ENCODE assay signal across 12 cellular contexts in the genomic region with DNA sequence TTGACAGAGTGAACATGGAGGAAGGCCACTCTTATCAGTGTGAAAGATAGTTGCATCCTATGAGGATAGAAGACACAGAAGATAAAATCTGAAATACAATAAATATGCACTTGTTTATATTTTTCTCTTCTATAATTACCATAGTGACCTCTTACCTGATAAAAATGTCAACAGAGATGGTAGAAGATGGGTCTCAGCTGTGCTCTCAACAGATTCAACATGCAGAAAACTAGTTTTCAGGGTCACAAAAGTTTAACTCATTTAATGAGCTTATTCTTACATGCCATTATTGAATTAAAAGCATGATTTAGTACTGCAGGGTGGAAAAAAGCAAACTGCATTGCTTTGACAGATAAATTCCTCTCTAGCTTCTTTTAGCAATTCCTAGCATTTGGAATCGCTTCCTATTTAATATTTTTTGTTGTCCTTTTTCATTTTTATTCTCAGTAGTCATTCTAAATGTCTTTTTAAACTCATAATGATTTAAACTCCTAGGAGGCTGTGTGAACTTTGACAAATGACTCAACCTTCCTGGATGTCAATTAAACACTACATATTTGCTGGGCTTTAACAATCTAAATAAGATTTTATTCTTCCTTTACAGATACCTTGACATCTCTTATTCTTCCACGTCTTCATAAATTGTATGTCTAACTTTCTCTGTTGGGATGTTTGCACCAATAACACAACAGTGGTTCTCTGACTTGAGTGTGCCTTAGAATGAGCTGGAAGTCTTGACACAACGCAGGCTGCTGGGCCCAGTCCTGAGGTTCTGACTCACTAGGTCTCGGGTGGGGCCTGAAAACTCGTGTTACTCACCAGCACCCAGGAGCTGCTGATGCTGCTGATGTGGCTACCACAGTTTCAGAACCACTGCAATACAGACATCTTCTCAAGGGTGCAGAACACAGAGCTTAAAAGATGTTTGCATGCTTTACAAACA.
DNase-seq lines count a peak whose midpoint lies in the region; ATAC-seq and TF ChIP-seq lines count a peak whose summit lies in the region.
"Had no signal": no experiment of that assay in that cellular context is flagged by ENCODE, and none has a peak within 500 bp of the region (broad histone marks: within the 10 kb centered on the region; RNA-seq: fewer than 3 reads in every experiment).

No MANE protein-coding gene starts in this region.

- H3K4me1 ChIP-seq in ACC112 (ENCODE audit: control insufficient read depth, insufficient read depth, low read length, unreplicated experiment) (peaks cover 27% of the 10 kb centered on the region), lung (ENCODE audit: control insufficient read depth in 2 of 2, insufficient read depth in 2 of 2, low read length in 2 of 2) (peaks cover 0 to 3% of the 10 kb centered on the region in 2 donors), prostate gland (replicated peaks) (no peaks in the 10 kb centered on the region)

- ATAC-seq in lung (ENCODE audit: insufficient read depth, low FRiP score) = peak; percentile 47

- intact Hi-C loops in prostate gland (cut with DNase I) = no loop called here

- no peaks in the 10 kb centered on the region for H3K79me2 ChIP-seq in ACC112 (ENCODE audit: control insufficient read depth, insufficient read depth, low read length, unreplicated experiment)

- H3K9me3 ChIP-seq in lung (ENCODE audit: control insufficient read depth in 2 of 2, insufficient read depth in 1 of 2, low read length in 1 of 2) (peaks cover 0 to 5% of the 10 kb centered on the region in 2 donors), prostate gland (no peaks in the 10 kb centered on the region)

- H3K27me3 ChIP-seq in ACC112 (ENCODE audit: insufficient read depth, low read length) (no peaks in the 10 kb centered on the region), lung (ENCODE audit: control insufficient read depth, insufficient read depth) (no peaks in the 10 kb centered on the region), prostate gland (replicated peaks; ENCODE audit: insufficient read depth) (no peaks in the 10 kb centered on the region)

- H3K4me3 ChIP-seq in ACC112 (ENCODE audit: low read depth, low read length) = peak overlapping the region; percentile 27; the same call in 1 of the 2 replicates
- no peak overlapping the region for H3K4me3 ChIP-seq in epithelial cell of esophagus (ENCODE audit: low read length)
- no peak overlapping the region for H3K4me3 ChIP-seq in lung
- H3K4me3 ChIP-seq in prostate gland = no peak overlapping the region

- peak overlapping the region; percentile 71 for H3K27ac ChIP-seq in ACC112 (ENCODE audit: low read depth, low read length)
- H3K27ac ChIP-seq in lung (ENCODE audit: low read depth in 1 of 2, low read length in 1 of 2) = no peak overlapping the region
- H3K27ac ChIP-seq in prostate gland = no peak overlapping the region

- DNase-seq in M059J (ENCODE audit: low read depth) (peak; percentile 90), epithelial cell of esophagus (ENCODE audit: low read depth) (peak; percentile 91), lung (ENCODE audit: low spot score) (no peak), GM19240 (ENCODE audit: insufficient read length, low spot score) (no peak), NCI-H1105 treated with DMSO at 0.1 percent for 48 hours (lab: John Stamatoyannopoulos, UW) (no peak), GM19238 (ENCODE audit: insufficient read length, low spot score) (no peak), prostate gland (ENCODE audit: low spot score) (no peak)
- DNase-seq: activated CD4-positive, alpha-beta memory T cell treated with anti-CD3 and anti-CD28 coated beads for 36 hours; NCI-H187 treated with DMSO at 0.1 percent for 48 hours; RPMI8226; stimulated activated CD8-positive, alpha-beta memory T cell treated with anti-CD3 and anti-CD28 coated beads, Interleukin-4, amount 100 ng/mL, for 48 hours had no signal

- H3K36me3 ChIP-seq in ACC112 (ENCODE audit: insufficient read depth, low read length) (no peaks in the 10 kb centered on the region), lung (ENCODE audit: control insufficient read depth in 2 of 2, insufficient read depth in 2 of 2, low read length in 2 of 2) (no peaks in the 10 kb centered on the region), prostate gland (no peaks in the 10 kb centered on the region)

- TF ChIP-seq CTCF in epithelial cell of esophagus (IDR thresholded peaks at IDR 0.05; ENCODE audit: insufficient read depth, low read depth, low read length, missing control alignments) = no peak
- no peak for TF ChIP-seq CTCF in lung (IDR thresholded peaks at IDR 0.05; ENCODE audit: control extremely low read depth, extremely low read depth)
- TF ChIP-seq CTCF in prostate gland (IDR thresholded peaks at IDR 0.05) = no peak

- WGBS in lung, 2 donors = 74% methylated on average over 5 of the region's 5 CpGs
- 45% methylated on average over 5 of the region's 5 CpGs for WGBS in prostate gland

- TF ChIP-seq POLR2A in prostate gland (IDR thresholded peaks at IDR 0.05) = no peak

- H2AFZ ChIP-seq in ACC112 (ENCODE audit: low read length, unreplicated experiment) = peak overlapping the region; percentile 62

Comparison
In these comparisons a context has a peak if more than half of its experiments do, and no peak if none do; other contexts are left out.
1. DNase-seq: peak in M059J (single experiment) and epithelial cell of esophagus (single experiment); none in lung (single experiment), GM19240 (single experiment), NCI-H1105 treated with DMSO at 0.1 percent for 48 hours (single experiment), GM19238 (single experiment) and prostate gland (single experiment).